Comparison of ENCODE assay signal across 23 cellular contexts in genomic region chr18:8358066-8358795, GRCh38.
DNase-seq lines count a peak whose midpoint lies in the region; ATAC-seq, FAIRE-seq and TF ChIP-seq lines count a peak whose summit lies in the region.
"Had no signal": no experiment of that assay in that cellular context is flagged by ENCODE, and none has a peak within 500 bp of the region (broad histone marks: within the 10 kb centered on the region; RNA-seq: fewer than 3 reads in every experiment).

No MANE protein-coding gene starts in this region.

- BruUV-seq in K562 (replicated peaks; lab: Mats Ljungman, UMichigan) = no TSS peak

- POLR2A ChIA-PET in K562 (lab: Yijun Ruan, JAX) = no interaction called here

- no peaks in the 10 kb centered on the region for H3K4me1 ChIP-seq in K562 (replicated peaks in 1 of 2; ENCODE audit: control insufficient read depth in 2 of 2, insufficient read depth in 2 of 2, low read length in 2 of 2)
- no peaks in the 10 kb centered on the region for H3K4me1 ChIP-seq in gastrocnemius medialis
- H3K4me1 ChIP-seq: HAP-1 had no signal

- intact Hi-C loops in K562 (cut with micrococcal nuclease) = no loop called here
- intact Hi-C loops in gastrocnemius medialis (cut with DNase I; ENCODE audit: low total_unique reads) = no loop called here

- H3K79me2 ChIP-seq in K562 (ENCODE audit: control insufficient read depth, insufficient read depth, low read length) = no peaks in the 10 kb centered on the region

- no peak overlapping the region for H3K9ac ChIP-seq in K562 (ENCODE audit: insufficient read depth in 1 of 2, low read depth in 2 of 2, low read length in 2 of 2)
- H3K9ac ChIP-seq: BLaER1 had no signal

- peak; percentile 19 for FAIRE-seq in K562 (lab: Jason Lieb, UNC)
- FAIRE-seq: A204.1, D721Med, GM18507 had no signal

- H3K4me3 ChIP-seq in K562 = no peak overlapping the region
- no peak overlapping the region for H3K4me3 ChIP-seq in coronary artery
- no peak overlapping the region for H3K4me3 ChIP-seq in gastrocnemius medialis
- no peak overlapping the region for H3K4me3 ChIP-seq in MG63
- H3K4me3 ChIP-seq: BLaER1, GM23338, HAP-1 had no signal

- ATAC-seq in K562 (no peak), gastrocnemius medialis (peak; percentile 27 to 43), GM19395 (IDR thresholded peaks at IDR 0.05; ENCODE audit: unreplicated experiment) (no peak)
- ATAC-seq: Panc1 had no signal

- DNase-seq in K562 (ENCODE audit: extremely low read depth in 1 of 4, low spot score in 3 of 4) (no peak), coronary artery (ENCODE audit: low spot score) (peak; percentile 16), left kidney (ENCODE audit: low read depth, low spot score) (peak; percentile 18), gastrocnemius medialis (no peak), NCI-H82 (lab: John Stamatoyannopoulos, UW) (no peak), DMS153 (lab: John Stamatoyannopoulos, UW) (no peak), MG63 (no peak)
- DNase-seq: CD4-positive, CD25-positive, alpha-beta regulatory T cell; HFFc6; KG1; MM.1S; NCI-H1694 treated with DMSO at 0.1 percent for 48 hours; NCI-H526 treated with DMSO at 0.1 percent for 48 hours; SHP77 had no signal

- WGBS in K562 (ENCODE audit: insufficient coverage, low coverage, missing lambda C conversion rate) = 0% methylated on average over 7 of the region's 7 CpGs

- H3K9me1 ChIP-seq in K562 (ENCODE audit: control insufficient read depth, insufficient read depth, low read length) = no peaks in the 10 kb centered on the region

- no peak overlapping the region for H2AFZ ChIP-seq in K562 (ENCODE audit: low read depth, low read length)
- H2AFZ ChIP-seq: GM23338 had no signal

- H4K20me1 ChIP-seq in K562 (replicated peaks; ENCODE audit: control insufficient read depth, insufficient read depth, low read length) = no peaks in the 10 kb centered on the region
- H4K20me1 ChIP-seq: BLaER1 had no signal

- H3K36me3 ChIP-seq in K562 (ENCODE audit: control insufficient read depth, insufficient read depth, low read length) (no peaks in the 10 kb centered on the region), gastrocnemius medialis (no peaks in the 10 kb centered on the region), MG63 (no peaks in the 10 kb centered on the region)
- H3K36me3 ChIP-seq: BLaER1, HAP-1 had no signal

- in situ Hi-C loops in K562 (cut with MboI) (no loop called here), gastrocnemius medialis (cut with MboI; ENCODE audit: low sequenced_read_pairs in 4 of 4) (no loop called here)

- H3K27me3 ChIP-seq in K562 (ENCODE audit: control insufficient read depth in 2 of 2, insufficient read depth in 2 of 2, low read length in 2 of 2) = peaks cover 22 to 38% of the 10 kb centered on the region in 2 experiments
- H3K27me3 ChIP-seq in gastrocnemius medialis = no peaks in the 10 kb centered on the region
- H3K27me3 ChIP-seq in MG63 = no peaks in the 10 kb centered on the region
- H3K27me3 ChIP-seq: BLaER1 had no signal

- H3K9me3 ChIP-seq in K562 (replicated peaks; ENCODE audit: control insufficient read depth, insufficient read depth, low read depth, low read length) (no peaks in the 10 kb centered on the region), gastrocnemius medialis (no peaks in the 10 kb centered on the region), MG63 (no peaks in the 10 kb centered on the region)
- H3K9me3 ChIP-seq: BLaER1, HAP-1 had no signal

- TF ChIP-seq EP300 in K562 (IDR thresholded peaks at IDR 0.05; ENCODE audit: low read length) = no peak

- H3K4me2 ChIP-seq in K562 (ENCODE audit: insufficient read depth, low read length) = no peak overlapping the region
- H3K4me2 ChIP-seq: BLaER1, GM23338 had no signal

- TF ChIP-seq CTCF in K562 (IDR thresholded peaks at IDR 0.05 in 2 of 3, conservative IDR thresholded peaks at IDR 0.05 in 1 of 3; ENCODE audit: insufficient read depth in 2 of 3, low read depth in 1 of 3, low read length in 3 of 3) (no peak), coronary artery (IDR thresholded peaks at IDR 0.05) (no peak), gastrocnemius medialis (IDR thresholded peaks at IDR 0.05 in 4 of 5, conservative IDR thresholded peaks at IDR 0.05 in 1 of 5) (no peak)

- no peak overlapping the region for H3K27ac ChIP-seq in K562 (ENCODE audit: extremely low read depth, low read depth, low read length)
- H3K27ac ChIP-seq in coronary artery = no peak overlapping the region
- no peak overlapping the region for H3K27ac ChIP-seq in gastrocnemius medialis
- H3K27ac ChIP-seq: BLaER1, RWPE1 had no signal

- TF ChIP-seq POLR2A in K562 (conservative IDR thresholded peaks at IDR 0.05) (no peak), gastrocnemius medialis (IDR thresholded peaks at IDR 0.05) (no peak)

- CTCF ChIA-PET in K562 (lab: Yijun Ruan, JAX; ENCODE audit: low intra/inter-chr PET ratio) = no interaction called here

- TF ChIP-seq RAD21 in K562 (CRISPR knock-in tag; conservative IDR thresholded peaks at IDR 0.05 in 1 of 2, IDR thresholded peaks at IDR 0.05 in 1 of 2) = no peak

TF ChIP-seq in K562, 482 proteins besides CTCF, POLR2A, EP300 and RAD21:
- no peak for TF ChIP-seq RNF219 (CRISPR knock-in tag; IDR thresholded peaks at IDR 0.05)
- no peak for TF ChIP-seq MECOM (CRISPR knock-in tag; IDR thresholded peaks at IDR 0.05)
TF ChIP-seq in K562: peak in this region for 0.

Comparison
In these comparisons a context has a peak if more than half of its experiments do, and no peak if none do; other contexts are left out.
1. ATAC-seq: peak in gastrocnemius medialis (2 of 2); none in K562 (single experiment) and GM19395 (single experiment).
2. DNase-seq: peak in coronary artery (single experiment) and left kidney (single experiment); none in K562 (0 of 4), gastrocnemius medialis (0 of 2), NCI-H82 (single experiment), DMS153 (single experiment) and MG63 (single experiment).